21 cellular contexts compared by ENCODE assay signal in the genomic region with DNA sequence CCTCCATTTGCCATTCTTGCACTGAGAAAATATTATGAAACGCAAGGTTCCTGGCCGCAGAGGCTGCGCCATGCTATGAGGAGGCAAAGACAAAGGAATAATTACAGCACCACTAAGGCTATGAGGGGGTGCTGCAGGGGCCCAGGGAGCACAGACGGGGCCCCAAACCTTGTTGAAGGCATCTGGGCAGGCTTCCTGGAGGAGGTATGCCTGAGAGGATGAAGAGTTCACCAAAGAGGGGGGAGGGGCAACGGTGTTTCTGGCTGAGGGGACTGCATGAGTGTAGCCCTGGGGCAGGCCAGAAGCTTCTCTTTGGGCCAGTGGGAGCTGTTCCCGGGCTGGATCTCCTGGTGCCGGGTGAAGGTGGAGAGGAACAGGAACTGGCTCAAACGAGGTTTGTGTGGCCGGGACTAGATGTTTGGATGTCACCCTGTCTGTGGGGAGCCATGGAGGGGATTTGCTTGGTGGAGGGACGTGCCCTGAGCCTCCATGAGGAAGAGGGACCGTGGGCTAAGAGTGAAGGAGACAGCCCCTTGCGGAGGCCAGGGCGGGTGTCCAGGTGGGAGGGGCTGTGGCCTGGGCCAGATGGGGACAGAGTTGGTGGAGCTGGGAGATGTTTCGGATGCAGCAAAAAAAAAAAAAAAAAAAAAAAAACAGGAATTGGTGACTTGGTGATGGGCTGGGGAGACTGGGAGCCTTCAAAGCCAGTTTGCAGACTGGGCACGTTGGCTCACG. TPM values are rescaled to one million over a fixed set of nuclear protein-coding genes. Genes with fewer than 3 reads are reported as not detected.
A peak's percentile ranks its signal among the peaks of the same experiment; 100 is the strongest.
DNase-seq lines count a peak whose midpoint lies in the region; ATAC-seq, FAIRE-seq and TF ChIP-seq lines count a peak whose summit lies in the region.
"Had no signal": no experiment of that assay in that cellular context is flagged by ENCODE, and none has a peak within 500 bp of the region (broad histone marks: within the 10 kb centered on the region; RNA-seq: fewer than 3 reads in every experiment).

No MANE protein-coding gene starts in this region.

- FAIRE-seq in A549 (lab: Jason Lieb, UNC): no peak
- FAIRE-seq: GM12892, HTR-8/SVneo had no signal

- H3K4me3 Mint-ChIP-seq in HFFc6: peak overlapping the region; percentile 26; the same call in 1 of the 2 replicates

- peaks cover 27% of the 10 kb centered on the region for H3K4me1 Mint-ChIP-seq in HFFc6 (ENCODE audit: low read depth)

- no peaks in the 10 kb centered on the region for H3K79me2 ChIP-seq in osteoblast (ENCODE audit: insufficient read depth, low read length)

- peaks cover 6% of the 10 kb centered on the region for H3K36me3 ChIP-seq in osteoblast (ENCODE audit: insufficient read depth, low read length)
- H3K36me3 ChIP-seq: HAP-1, SJSA1 had no signal

- POLR2A ChIA-PET in A549 (lab: Yijun Ruan, JAX): no interaction called here

- TF ChIP-seq EP300 in A549 (IDR thresholded peaks at IDR 0.05): no peak

- H4K20me1 ChIP-seq in osteoblast (ENCODE audit: insufficient read depth, low read length): no peaks in the 10 kb centered on the region

- H3K9me3 Mint-ChIP-seq in HFFc6: no peaks in the 10 kb centered on the region

- H3K4me1 ChIP-seq in A549 (no peaks in the 10 kb centered on the region), osteoblast (ENCODE audit: insufficient read depth, low read length) (peaks cover 22% of the 10 kb centered on the region)

- peaks cover 3% of the 10 kb centered on the region; the same call in 1 of the 2 replicates for H3K27me3 Mint-ChIP-seq in HFFc6 (ENCODE audit: insufficient read depth)

- H3K9me3 ChIP-seq in A549 (no peaks in the 10 kb centered on the region), osteoblast (ENCODE audit: low read depth, low read length) (no peaks in the 10 kb centered on the region)
- H3K9me3 ChIP-seq: HAP-1, SJSA1 had no signal

- peak overlapping the region; percentile 83; the same call in 1 of the 2 replicates for H3K27ac Mint-ChIP-seq in HFFc6

- H3K27me3 ChIP-seq in osteoblast (ENCODE audit: insufficient read depth, low read length): no peaks in the 10 kb centered on the region
- H3K27me3 ChIP-seq: SJSA1 had no signal

- TF ChIP-seq CTCF in A549 (IDR thresholded peaks at IDR 0.05) (no peak), HFFc6 (IDR thresholded peaks at IDR 0.05) (no peak), coronary artery (IDR thresholded peaks at IDR 0.05) (no peak), osteoblast (IDR thresholded peaks at IDR 0.05; ENCODE audit: extremely low read depth, low read depth, low read length) (no peak)

- H3K4me3 ChIP-seq in A549 (no peak overlapping the region), coronary artery (no peak overlapping the region), osteoblast (ENCODE audit: insufficient read depth, low read length) (no peak overlapping the region)
- H3K4me3 ChIP-seq: HAP-1, SJSA1 had no signal

- H3K27ac ChIP-seq in A549: no peak overlapping the region
- H3K27ac ChIP-seq in coronary artery: peak overlapping the region in 1 of 2 donors; percentile 22
- H3K27ac ChIP-seq in osteoblast (ENCODE audit: low read depth, low read length): no peak overlapping the region
- H3K27ac ChIP-seq: HL-60, SJSA1 had no signal

- no peak for TF ChIP-seq POLR2A in A549 (IDR thresholded peaks at IDR 0.05; ENCODE audit: low read length)

- CTCF ChIA-PET in A549 (lab: Yijun Ruan, JAX): interaction anchor here (0.5 to 30.2 kb wide), 13 partner anchors 12 to 603 kb away, joined by 3 to 1179 read pairs (median 36); a partner anchor contains a TSS

- TF ChIP-seq RAD21 in A549 (conservative IDR thresholded peaks at IDR 0.05 in 1 of 2, IDR thresholded peaks at IDR 0.05 in 1 of 2): no peak

- H3K36me3 Mint-ChIP-seq in HFFc6 (ENCODE audit: low read depth): peaks cover 8% of the 10 kb centered on the region; the same call in 1 of the 2 replicates

- no peak overlapping the region for H3K4me2 ChIP-seq in A549
- H3K4me2 ChIP-seq in osteoblast (ENCODE audit: insufficient read depth, low read length): no peak overlapping the region

- no peak for ATAC-seq in A549
- no peak for ATAC-seq in HG03469 (IDR thresholded peaks at IDR 0.05; ENCODE audit: unreplicated experiment)
- no peak for ATAC-seq in GM19397 (IDR thresholded peaks at IDR 0.05; ENCODE audit: unreplicated experiment)

- H2AFZ ChIP-seq in osteoblast (ENCODE audit: low read length): no peak overlapping the region

- 80% methylated on average over 16 of the region's 16 CpGs for WGBS in A549 (ENCODE audit: missing lambda C conversion rate)

- DNase-seq in A549 (ENCODE audit: low read depth in 1 of 2, low spot score in 1 of 2): no peak
- DNase-seq in HFFc6: no peak
- DNase-seq in coronary artery (ENCODE audit: low spot score): peak; percentile 71
- peak; percentile 50 for DNase-seq in osteoblast (ENCODE audit: insufficient read length, low spot score, missing footprints)
- no peak for DNase-seq in SIG-M5 (lab: John Stamatoyannopoulos, UW)
- DNase-seq: COR-L47; DMS153; MV-4-11; NCI-H1417; NCI-H1930; NCI-H69; NK-92 treated with Interleukin-12 subunit alpha and Interleukin-12 subunit beta, amount 100 ng/mL, for 24 hours; OCI-M1; RPMI8226 had no signal

TF ChIP-seq in A549, 52 proteins besides CTCF, POLR2A, EP300 and RAD21:
- TF ChIP-seq ZFP36 (IDR thresholded peaks at IDR 0.05; ENCODE audit: borderline replicate concordance, partially characterized antibody) (peak; percentile 37), MYC (IDR thresholded peaks at IDR 0.05; ENCODE audit: borderline replicate concordance, low read length) (no peak)

RNA-seq across cellular contexts. Expression of a gene that starts 28.2 kb away (rescaled TPM):
- polyA plus RNA-seq in A549 (2011; rRNA removed): 19.1 and 22.1 TPM in 2 replicates
- 30.0 and 40.9 TPM in 2 replicates for polyA plus RNA-seq in A549 (2012; cell fraction: cytosol; rRNA removed)
- polyA plus RNA-seq in A549 (2012; cell fraction: nucleus; rRNA removed): 14.0 and 16.6 TPM in 2 replicates
- polyA plus RNA-seq in A549 (2017; fragmentation: RNase III; extraction: RNeasy Plus Mini Kit Qiagen cat#74134 plus additional on column Dnase treatment): 48.1 to 58.8 TPM (median 53.7 TPM) in 3 replicates
- 19.5 and 23.8 TPM in 2 replicates for polyA minus RNA-seq in A549 (2011; rRNA and poly(A)+ RNA removed)
- total RNA-seq in HFFc6 (2021; fragmentation: NEBNext Ultra II Directional; extraction: Animal tissue kit (Norgen Biotek cat#: 25700)): 10 to 100 TPM; 11.3 to 29.6 (median 26.0) TPM
- total RNA-seq in osteoblast: 70.9 and 115 TPM in 2 replicates

RNA-seq across cellular contexts. Expression of a gene that starts 59.2 kb away (rescaled TPM):
- polyA plus RNA-seq in A549 (2011; rRNA removed): 0.90 and 0.95 TPM in 2 replicates
- polyA plus RNA-seq in A549 (2012; cell fraction: cytosol; rRNA removed): 4.3 and 6.6 TPM in 2 replicates
- 3.9 and 5.1 TPM in 2 replicates for polyA plus RNA-seq in A549 (2012; cell fraction: nucleus; rRNA removed)
- polyA plus RNA-seq in A549 (2017; fragmentation: RNase III; extraction: RNeasy Plus Mini Kit Qiagen cat#74134 plus additional on column Dnase treatment): 2.2 to 2.7 TPM (median 2.3 TPM) in 3 replicates
- polyA minus RNA-seq in A549 (2011; rRNA and poly(A)+ RNA removed): 0.79 and 1.0 TPM in 2 replicates
- total RNA-seq in HFFc6 (2021; fragmentation: NEBNext Ultra II Directional; extraction: Animal tissue kit (Norgen Biotek cat#: 25700)): 100 to 1,000 TPM in 4 of 6 experiments, 10 to 100 TPM in 2; 34.0 to 113 (median 102) TPM
- 27.5 and 34.8 TPM in 2 replicates for total RNA-seq in osteoblast

Comparison
In these comparisons a context has a peak if more than half of its experiments do, and no peak if none do; other contexts are left out.
1. DNase-seq: peak in coronary artery (single experiment) and osteoblast (single experiment); none in A549 (0 of 2), HFFc6 (single experiment) and SIG-M5 (single experiment).